Comparison of ENCODE assay signal across 6 cellular contexts in the genomic region with DNA sequence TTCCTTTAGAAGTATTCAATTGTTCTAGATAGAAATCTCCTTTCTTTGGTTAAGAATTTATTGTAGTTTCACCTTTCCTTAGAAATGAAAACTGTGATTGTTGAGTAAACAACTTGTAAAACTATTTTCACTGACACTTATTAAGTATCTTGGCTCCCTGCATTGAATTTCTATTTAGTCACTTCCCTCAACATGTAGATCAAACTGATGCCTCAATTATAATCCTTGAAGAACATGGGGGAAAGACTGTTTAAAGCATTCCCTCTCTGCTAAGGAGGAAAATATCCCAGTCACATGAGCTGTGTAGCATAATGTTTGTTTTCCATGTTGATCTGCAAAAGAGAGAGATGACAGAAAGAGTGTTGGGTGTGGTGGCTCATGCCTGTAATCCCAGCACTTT.
"Had no signal": no experiment of that assay in that cellular context is flagged by ENCODE, and none has a peak within 500 bp of the region (broad histone marks: within the 10 kb centered on the region; RNA-seq: fewer than 3 reads in every experiment).

No MANE protein-coding gene starts in this region.

- H3K9ac ChIP-seq: GM23248 had no signal

- H3K9me3 ChIP-seq: HAP-1 had no signal

- H3K4me1 ChIP-seq: HAP-1 had no signal

- H3K36me3 ChIP-seq: HAP-1 had no signal

- H2AFZ ChIP-seq: GM23248 had no signal

- H3K36me3 Mint-ChIP-seq: IgD-negative memory B cell had no signal

- H3K27ac Mint-ChIP-seq: IgD-negative memory B cell had no signal

- FAIRE-seq: HTR-8/SVneo had no signal

- H3K27ac ChIP-seq: GM23248 had no signal

- H3K4me3 ChIP-seq: GM23248, HAP-1 had no signal

- DNase-seq: GM23248, GOT3, H7 had no signal

- H3K4me1 Mint-ChIP-seq: IgD-negative memory B cell had no signal

- H3K4me3 Mint-ChIP-seq: IgD-negative memory B cell had no signal
